In the genomic region with DNA sequence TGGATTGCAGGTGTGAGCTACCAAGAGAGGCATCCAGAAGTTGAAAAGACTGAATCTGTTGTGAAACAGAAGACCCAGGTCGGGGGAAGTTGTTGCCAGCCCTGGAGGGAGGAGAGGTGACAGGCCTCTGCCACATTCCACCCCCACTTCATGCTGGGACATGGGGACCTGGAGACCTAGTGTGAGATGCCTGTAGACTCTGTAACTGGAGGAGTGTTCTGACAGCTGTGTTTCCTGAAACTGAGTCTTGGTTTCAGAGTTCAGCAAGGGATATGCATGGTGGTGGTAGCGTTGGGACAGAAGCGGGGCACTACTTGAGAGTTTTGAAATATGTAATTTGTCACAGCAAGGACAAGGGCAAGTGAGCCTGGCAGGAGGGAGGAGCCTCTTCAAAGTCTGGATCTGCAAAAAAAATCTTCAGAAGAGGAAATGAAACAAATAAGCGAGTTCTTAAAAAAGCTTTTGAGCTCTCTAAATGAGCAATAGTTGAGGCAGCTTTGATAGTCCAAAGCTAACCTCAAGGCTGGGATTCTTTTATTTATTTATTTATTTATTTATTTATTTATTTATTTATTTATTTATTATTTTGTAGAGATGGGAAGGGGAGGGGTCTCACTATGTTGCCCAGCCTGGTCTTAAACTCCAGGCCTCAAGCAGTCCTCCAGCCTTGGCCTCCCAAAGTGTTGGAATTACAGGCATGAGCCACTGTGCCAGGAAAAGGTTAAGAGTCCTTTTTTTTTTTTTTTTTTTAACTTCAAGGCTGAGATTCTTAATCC, we compare ENCODE assay signal across 8 cellular contexts. TPM values are rescaled to one million over a fixed set of nuclear protein-coding genes. Genes with fewer than 3 reads are reported as not detected.
DNase-seq lines count a peak whose midpoint lies in the region; ATAC-seq and TF ChIP-seq lines count a peak whose summit lies in the region.

No MANE protein-coding gene starts in this region.

- H3K9me3 ChIP-seq in PC-9 (ENCODE audit: insufficient read depth, low read depth) (no peaks in the 10 kb centered on the region; the same call in 1 of the 2 replicates), gastroesophageal sphincter (peaks cover 0 to 5% (median 0%) of the 10 kb centered on the region in 3 donors)

- DNase-seq in activated CD8-positive, alpha-beta memory T cell treated with anti-CD3 and anti-CD28 coated beads for 48 hours (ENCODE audit: low read depth in 2 of 3, low spot score in 2 of 3): peak in 2 of 3 experiments; percentile 11 to 18
- DNase-seq in activated CD8-positive, alpha-beta memory T cell treated with anti-CD3 and anti-CD28 coated beads, Interleukin-2, amount 50 U/mL, for 4 hours: no peak
- DNase-seq in PC-9 (peak in 1 of 2 experiments; percentile 37), NCI-H748 (lab: John Stamatoyannopoulos, UW; ENCODE audit: unreplicated experiment) (no peak), NCI-H345 (lab: John Stamatoyannopoulos, UW) (no peak)
- DNase-seq in stimulated activated CD4-positive, alpha-beta T cell treated with anti-CD3 and anti-CD28 coated beads, Interleukin-12 subunit alpha, Interleukin-12 subunit beta, amount 100 ng/mL, for 48 hours (ENCODE audit: low read depth in 2 of 3, low spot score in 1 of 3): peak; percentile 26 to 44 (median 39)

- no peak for TF ChIP-seq EP300 in gastroesophageal sphincter (IDR thresholded peaks at IDR 0.05)

- 0 out of 2 replicates have a peak overlapping the region, but pooled peaks have one; percentile 46 for H2AFZ ChIP-seq in PC-9

- CTCF ChIA-PET in PC-9 (lab: Charles Lee): interaction anchor here (0.6 to 2.1 kb wide), 7 partner anchors 17 to 902 kb away, joined by 3 to 12 read pairs (median 5); no protein-coding TSS in a partner anchor

- no peaks in the 10 kb centered on the region for H3F3A ChIP-seq in PC-9 (ENCODE audit: insufficient read depth, low read depth)

- H3K79me2 ChIP-seq in PC-9 (ENCODE audit: low read depth): no peaks in the 10 kb centered on the region

- H3K36me3 ChIP-seq in PC-9 (ENCODE audit: low read depth) (no peaks in the 10 kb centered on the region), gastroesophageal sphincter (no peaks in the 10 kb centered on the region)

- BruUV-seq in PC-9 (replicated peaks; lab: Mats Ljungman, UMichigan): no TSS peak

- WGBS in gastroesophageal sphincter (ENCODE audit: low coverage in 1 of 2), 2 donors: 80 to 88% methylated on average over 3 of the region's 4 CpGs

- no peaks in the 10 kb centered on the region for H3K9me2 ChIP-seq in PC-9 (ENCODE audit: insufficient read depth)

- H3K27me3 ChIP-seq in PC-9 (ENCODE audit: insufficient read depth, low read depth): no peaks in the 10 kb centered on the region
- no peaks in the 10 kb centered on the region for H3K27me3 ChIP-seq in gastroesophageal sphincter

- TF ChIP-seq POLR2A in gastroesophageal sphincter (IDR thresholded peaks at IDR 0.05): no peak

- H3K4me2 ChIP-seq in PC-9: peak overlapping the region; percentile 17; the same call in 1 of the 2 replicates

- intact Hi-C loops in PC-9 (cut with micrococcal nuclease; ENCODE audit: unreplicated experiment): loop anchor here (1.0 to 10.0 kb wide), 6 partner anchors 63 to 1114 kb away; a partner anchor contains a TSS

- POLR2A ChIA-PET in PC-9 (lab: Charles Lee; ENCODE audit: unreplicated experiment): interaction anchor here (0.5 kb wide), 1 partner anchor 58 kb away, joined by 3 read pairs; no protein-coding TSS in a partner anchor

- ATAC-seq in HG02852 (IDR thresholded peaks at IDR 0.05; ENCODE audit: unreplicated experiment) (peak; percentile 78), gastroesophageal sphincter (peak; percentile 66)

- H3K4me1 ChIP-seq in PC-9 (replicated peaks; ENCODE audit: insufficient read depth): peaks cover 14% of the 10 kb centered on the region
- peaks cover 0 to 22% (median 5%) of the 10 kb centered on the region in 3 donors for H3K4me1 ChIP-seq in gastroesophageal sphincter

- TF ChIP-seq CTCF in PC-9 (conservative IDR thresholded peaks at IDR 0.05): no peak
- TF ChIP-seq CTCF in gastroesophageal sphincter (IDR thresholded peaks at IDR 0.05): no peak

- no peaks in the 10 kb centered on the region for H4K20me1 ChIP-seq in PC-9 (ENCODE audit: insufficient read depth)

- H3K4me3 ChIP-seq in PC-9 (no peak overlapping the region), gastroesophageal sphincter (no peak overlapping the region)

- H3K27ac ChIP-seq in PC-9 (no peak overlapping the region), gastroesophageal sphincter (peak overlapping the region in 3 of 4 donors; percentile 44 to 65 (median 46))

RNA-seq across cellular contexts. Expression of a gene that starts 58.9 kb away (rescaled TPM):
- total RNA-seq in PC-9 (2021) (10.1 and 15.7 TPM in 2 replicates), gastroesophageal sphincter (10 to 100 TPM; 25.0 to 37.1 (median 30.4) TPM)

Comparison
In these comparisons a context has a peak if more than half of its experiments do, and no peak if none do; other contexts are left out.
1. DNase-seq: peak in activated CD8-positive, alpha-beta memory T cell treated with anti-CD3 and anti-CD28 coated beads for 48 hours (2 of 3) and stimulated activated CD4-positive, alpha-beta T cell treated with anti-CD3 and anti-CD28 coated beads, Interleukin-12 subunit alpha, Interleukin-12 subunit beta, amount 100 ng/mL, for 48 hours (3 of 3); none in activated CD8-positive, alpha-beta memory T cell treated with anti-CD3 and anti-CD28 coated beads, Interleukin-2, amount 50 U/mL, for 4 hours (single experiment), NCI-H748 (single experiment) and NCI-H345 (single experiment).